ENCODE assay signal across 24 cellular contexts in the genomic region with DNA sequence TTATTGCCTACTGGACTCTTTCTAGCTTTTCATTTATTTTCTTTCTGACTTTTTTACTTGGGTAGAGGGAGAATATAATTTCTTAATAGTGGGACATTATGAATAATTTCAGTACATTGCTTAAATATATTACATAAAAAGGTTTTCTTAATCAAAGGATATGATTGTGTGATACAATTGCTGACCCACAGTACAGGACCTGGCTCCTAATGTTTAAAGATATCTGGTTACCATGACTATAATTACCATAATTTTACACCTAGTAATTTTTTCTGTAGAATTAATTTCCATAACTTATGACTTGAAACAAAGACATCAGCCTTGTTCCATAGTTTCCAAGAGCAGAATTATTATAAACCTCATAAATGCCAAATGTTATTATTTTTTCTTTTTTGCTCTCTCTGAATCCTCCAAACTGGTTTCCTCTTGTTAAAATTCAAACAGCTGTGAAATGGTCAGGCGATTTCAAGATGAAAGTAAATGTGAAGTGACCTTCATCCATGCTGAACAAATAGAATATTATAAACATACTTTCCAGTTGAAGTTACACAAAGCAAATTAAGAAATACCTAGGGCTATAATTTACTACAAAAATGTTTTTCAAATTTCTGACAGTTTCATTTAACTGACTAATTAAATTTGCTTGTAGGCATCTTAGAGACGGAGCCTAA.
"Had no signal": no experiment of that assay in that cellular context is flagged by ENCODE, and none has a peak within 500 bp of the region (broad histone marks: within the 10 kb centered on the region; RNA-seq: fewer than 3 reads in every experiment).

No MANE protein-coding gene starts in this region.

- H3K4me3 ChIP-seq: neural progenitor cell, ovary, prostate gland, right lobe of liver, sigmoid colon, stomach, thoracic aorta, thyroid gland, tibial nerve, upper lobe of left lung, vagina had no signal

- H3K36me3 ChIP-seq: neural progenitor cell, ovary, prostate gland, right lobe of liver, sigmoid colon, stomach, thoracic aorta, thyroid gland, tibial nerve, upper lobe of left lung, vagina had no signal

- ATAC-seq: natural killer cell; right cardiac atrium; right lobe of liver; stimulated activated effector memory CD8-positive, alpha-beta T cell treated with anti-CD3 and anti-CD28 coated beads, Interleukin-12 subunit alpha, Interleukin-12 subunit beta, amount 100 ng/mL, for 72 hours; stimulated activated naive B cell treated with anti-CD40 and anti-IgM and Interleukin-4, amounts not matched to agents 10 μg/mL and 1 μg/mL and 100 μg/mL, for 72 hours had no signal

- H3K27ac ChIP-seq: neural progenitor cell, ovary, prostate gland, right lobe of liver, sigmoid colon, stomach, thoracic aorta, thyroid gland, tibial nerve, upper lobe of left lung, vagina had no signal

- H3K9me3 ChIP-seq: ovary, prostate gland, right lobe of liver, sigmoid colon, stomach, thoracic aorta, thyroid gland, tibial nerve, upper lobe of left lung, vagina had no signal

- H3K27me3 ChIP-seq: neural progenitor cell, ovary, right lobe of liver, sigmoid colon, stomach, thyroid gland, tibial nerve, upper lobe of left lung, vagina had no signal

- DNase-seq: natural killer cell; occipital lobe; ovary; right cardiac atrium; right lobe of liver; sigmoid colon; small intestine; stimulated activated CD4-positive, alpha-beta T cell treated with anti-CD3 and anti-CD28 coated beads, Interleukin-15, amount 100 ng/mL, for 24 hours; stimulated activated CD4-positive, alpha-beta T cell treated with anti-CD3 and anti-CD28 coated beads, Interleukin-2, amount 100 ng/mL, for 24 hours; stimulated activated CD4-positive, alpha-beta T cell treated with anti-CD3 and anti-CD28 coated beads, Interleukin-2, amount 100 ng/mL, for 48 hours; stimulated activated CD4-positive, alpha-beta T cell treated with anti-CD3 and anti-CD28 coated beads, Interleukin-4, amount 100 ng/mL, for 24 hours; stimulated activated naive B cell treated with anti-CD40 and anti-IgM and Interleukin-4, amounts not matched to agents 10 μg/mL and 1 μg/mL and 100 μg/mL, for 72 hours; stimulated activated naive CD4-positive, alpha-beta T cell treated with Interleukin-2 at 50 U/mL for 16 hours; stomach; thyroid gland; trophoblast cell; upper lobe of left lung had no signal

- FAIRE-seq: small intestine, urothelium cell line had no signal

- H3K4me1 ChIP-seq: neural progenitor cell, prostate gland, right lobe of liver, sigmoid colon, stomach, thyroid gland, tibial nerve, upper lobe of left lung, vagina had no signal
